ENCODE assay signal across 1 cellular context in the genomic region with DNA sequence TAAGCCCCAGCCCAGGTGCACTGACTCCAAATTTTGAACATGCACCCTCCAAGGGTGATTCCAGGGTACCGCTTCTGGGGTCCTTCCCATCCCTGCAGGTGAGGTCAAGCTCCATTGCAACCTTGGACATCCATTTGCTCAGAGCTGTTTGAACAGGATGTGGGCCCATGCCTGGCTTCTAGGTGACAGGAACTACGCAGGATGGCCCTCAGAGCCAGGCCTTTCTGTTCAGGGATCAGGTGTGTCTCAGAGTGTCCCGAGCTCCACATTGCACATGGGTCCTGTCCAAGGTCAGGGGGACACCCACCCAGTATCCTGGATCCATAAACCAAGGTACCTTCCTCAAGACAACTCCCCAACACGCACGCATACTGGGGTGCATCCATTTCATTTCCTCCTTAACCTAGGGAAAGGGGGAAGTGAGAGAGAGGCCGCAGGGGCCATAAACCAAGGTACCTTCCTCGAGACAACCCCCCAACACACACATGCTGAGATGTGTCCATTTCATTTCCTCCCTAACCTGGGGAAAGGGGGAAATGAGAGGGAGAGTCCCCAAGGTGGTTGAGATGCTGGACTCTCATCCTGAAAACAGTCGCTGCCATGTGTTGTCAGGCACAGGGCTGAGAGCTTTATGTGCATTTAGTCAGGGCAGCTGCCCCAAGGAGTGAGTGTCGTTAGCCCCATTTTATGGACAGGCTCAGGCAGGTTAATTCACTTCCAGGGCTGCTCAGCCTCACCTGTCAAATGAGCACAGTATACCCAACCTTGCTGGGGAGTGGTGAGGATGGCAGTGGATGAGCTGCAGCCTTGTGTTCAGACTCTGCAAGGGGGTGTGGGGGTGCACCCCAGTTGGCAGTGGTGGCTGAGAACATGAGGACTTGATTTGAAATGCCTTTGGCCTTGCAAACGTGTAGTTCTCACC.
TF ChIP-seq lines count a peak whose summit lies in the region.

No MANE protein-coding gene starts in this region.

TF ChIP-seq in GM23338, 12 proteins besides CTCF, POLR2A, EP300 and RAD21 (continued from another document):
- no peak for TF ChIP-seq ZNF462 (CRISPR knock-in tag; IDR thresholded peaks at IDR 0.05)
- TF ChIP-seq JUNB (IDR thresholded peaks at IDR 0.05; ENCODE audit: unreplicated experiment), result no peak
- TF ChIP-seq ZNF114 (CRISPR knock-in tag; IDR thresholded peaks at IDR 0.05), result no peak
